8 cellular contexts compared by ENCODE assay signal in the genomic region with DNA sequence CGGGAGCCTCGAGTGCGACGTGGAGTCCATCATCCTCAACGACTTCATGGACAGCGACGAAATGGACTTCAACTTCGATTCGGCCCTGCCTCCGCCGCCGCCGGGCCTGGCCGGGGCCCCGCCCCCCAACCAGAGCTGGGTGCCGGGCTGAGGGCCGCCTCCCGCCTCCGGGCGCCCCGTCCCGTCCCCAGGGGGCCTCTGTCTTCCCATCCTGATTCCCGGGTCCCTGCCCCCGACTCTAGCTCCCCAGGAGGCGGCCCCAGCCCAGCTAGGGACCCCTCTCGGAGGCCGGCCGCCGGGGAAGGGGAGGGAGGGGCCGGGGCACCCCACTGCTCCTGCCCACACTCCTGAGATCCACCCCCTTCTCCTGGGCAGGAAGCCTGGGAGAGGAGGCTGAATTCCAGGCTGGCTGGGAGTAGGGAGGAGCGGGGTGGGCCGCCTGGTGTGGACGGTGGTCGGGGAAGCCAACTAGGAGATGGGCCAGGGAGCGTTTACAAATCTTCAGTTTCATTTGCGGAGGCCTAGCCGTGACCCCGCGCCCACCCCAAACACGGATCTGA. TPM values are rescaled to one million over a fixed set of nuclear protein-coding genes. Genes with fewer than 3 reads are reported as not detected.
DNase-seq lines count a peak whose midpoint lies in the region; ATAC-seq, FAIRE-seq and TF ChIP-seq lines count a peak whose summit lies in the region.

No MANE protein-coding gene starts in this region.

- no peaks in the 10 kb centered on the region for H3K9me3 ChIP-seq in lung (ENCODE audit: control insufficient read depth in 2 of 2, insufficient read depth in 1 of 2, low read length in 1 of 2)

- H3K4me3 Mint-ChIP-seq in activated naive CD8-positive, alpha-beta T cell = peak overlapping the region; percentile 60
- H3K4me3 Mint-ChIP-seq in activated naive CD8-positive, alpha-beta T cell treated with anti-CD3 and anti-CD28 coated beads, Interleukin-2, amount 50 U/mL, for 24 hours = no peak overlapping the region

- H3K27me3 ChIP-seq in bronchial epithelial cell (ENCODE audit: control insufficient read depth, insufficient read depth, low read length) (peaks cover 14% of the 10 kb centered on the region), lung (ENCODE audit: control insufficient read depth, insufficient read depth) (no peaks in the 10 kb centered on the region)

- H3K36me3 ChIP-seq in bronchial epithelial cell (ENCODE audit: control insufficient read depth, insufficient read depth, low read length) (no peaks in the 10 kb centered on the region), lung (ENCODE audit: control insufficient read depth in 2 of 2, insufficient read depth in 2 of 2, low read length in 2 of 2) (peaks cover 0 to 4% of the 10 kb centered on the region in 2 donors)

- FAIRE-seq in bronchial epithelial cell (lab: Jason Lieb, UNC) = no peak

- H3K27ac Mint-ChIP-seq in activated naive CD8-positive, alpha-beta T cell = no peak overlapping the region
- H3K27ac Mint-ChIP-seq in activated naive CD8-positive, alpha-beta T cell treated with anti-CD3 and anti-CD28 coated beads, Interleukin-2, amount 50 U/mL, for 24 hours = no peak overlapping the region

- peak overlapping the region; percentile 36 for H3K4me3 ChIP-seq in bronchial epithelial cell (ENCODE audit: low read depth, low read length)
- peak overlapping the region; percentile 53 for H3K4me3 ChIP-seq in lung

- no peak for TF ChIP-seq CTCF in bronchial epithelial cell (IDR thresholded peaks at IDR 0.05; ENCODE audit: insufficient read depth, low read length, severe bottlenecking)
- TF ChIP-seq CTCF in lung (IDR thresholded peaks at IDR 0.05; ENCODE audit: control extremely low read depth, extremely low read depth) = no peak

- H3K27me3 Mint-ChIP-seq in activated naive CD8-positive, alpha-beta T cell = peaks cover 19% of the 10 kb centered on the region
- H3K27me3 Mint-ChIP-seq in activated naive CD8-positive, alpha-beta T cell treated with anti-CD3 and anti-CD28 coated beads, Interleukin-2, amount 50 U/mL, for 24 hours = peaks cover 64% of the 10 kb centered on the region

- peaks cover 12% of the 10 kb centered on the region for H3K4me1 Mint-ChIP-seq in activated naive CD8-positive, alpha-beta T cell (ENCODE audit: low read depth)
- H3K4me1 Mint-ChIP-seq in activated naive CD8-positive, alpha-beta T cell treated with anti-CD3 and anti-CD28 coated beads, Interleukin-2, amount 50 U/mL, for 24 hours = peaks cover 10% of the 10 kb centered on the region

- H3K27ac ChIP-seq in lung (ENCODE audit: low read depth in 1 of 2, low read length in 1 of 2) = peak overlapping the region; percentile 30 to 95

- H3K4me1 ChIP-seq in lung (ENCODE audit: control insufficient read depth in 2 of 2, insufficient read depth in 2 of 2, low read length in 2 of 2) = peaks cover 2 to 13% of the 10 kb centered on the region in 2 donors

- no peaks in the 10 kb centered on the region for H3K36me3 Mint-ChIP-seq in activated naive CD8-positive, alpha-beta T cell
- no peaks in the 10 kb centered on the region for H3K36me3 Mint-ChIP-seq in activated naive CD8-positive, alpha-beta T cell treated with anti-CD3 and anti-CD28 coated beads, Interleukin-2, amount 50 U/mL, for 24 hours (ENCODE audit: low read depth)

- no peaks in the 10 kb centered on the region for H3K9me3 Mint-ChIP-seq in activated naive CD8-positive, alpha-beta T cell (ENCODE audit: low read depth)
- H3K9me3 Mint-ChIP-seq in activated naive CD8-positive, alpha-beta T cell treated with anti-CD3 and anti-CD28 coated beads, Interleukin-2, amount 50 U/mL, for 24 hours = no peaks in the 10 kb centered on the region

- DNase-seq in activated naive CD8-positive, alpha-beta T cell treated with anti-CD3 and anti-CD28 coated beads, Interleukin-2, amount 50 U/mL, for 24 hours = no peak
- DNase-seq in bronchial epithelial cell (ENCODE audit: low read depth) (peak; percentile 18), lung (ENCODE audit: low spot score) (peak; percentile 57), AML-193 (lab: John Stamatoyannopoulos, UW) (no peak), NCI-H1092 treated with DMSO at 0.1 percent for 48 hours (lab: John Stamatoyannopoulos, UW) (no peak), DMS53 (lab: John Stamatoyannopoulos, UW) (no peak), GDM1 (lab: John Stamatoyannopoulos, UW) (no peak)

- WGBS in lung, 2 donors = 1 to 2% methylated on average over 23 to 39 of the region's 40 CpGs

- ATAC-seq in activated naive CD8-positive, alpha-beta T cell treated with anti-CD3 and anti-CD28 coated beads, Interleukin-2, amount 50 U/mL, for 24 hours = no peak
- ATAC-seq in lung (ENCODE audit: insufficient read depth, low FRiP score) = peak; percentile 61

RNA-seq across cellular contexts. Expression of gene FOXO6, which starts 21.4 kb away (rescaled TPM):
- total RNA-seq in bronchial epithelial cell (0.26 TPM in 1 of 2 replicates, not detected in the other), lung (1 to 10 TPM; 1.4 to 2.9 TPM)
- under 1 TPM; 0.22 to 0.31 TPM for polyA plus RNA-seq in lung

Comparison
In these comparisons a context has a peak if more than half of its experiments do, and no peak if none do; other contexts are left out.
1. DNase-seq: peak in bronchial epithelial cell (single experiment) and lung (single experiment); none in activated naive CD8-positive, alpha-beta T cell treated with anti-CD3 and anti-CD28 coated beads, Interleukin-2, amount 50 U/mL, for 24 hours (single experiment), AML-193 (0 of 2), NCI-H1092 treated with DMSO at 0.1 percent for 48 hours (single experiment), DMS53 (single experiment) and GDM1 (single experiment).